ENCODE assay signal across 8 cellular contexts in the genomic region with DNA sequence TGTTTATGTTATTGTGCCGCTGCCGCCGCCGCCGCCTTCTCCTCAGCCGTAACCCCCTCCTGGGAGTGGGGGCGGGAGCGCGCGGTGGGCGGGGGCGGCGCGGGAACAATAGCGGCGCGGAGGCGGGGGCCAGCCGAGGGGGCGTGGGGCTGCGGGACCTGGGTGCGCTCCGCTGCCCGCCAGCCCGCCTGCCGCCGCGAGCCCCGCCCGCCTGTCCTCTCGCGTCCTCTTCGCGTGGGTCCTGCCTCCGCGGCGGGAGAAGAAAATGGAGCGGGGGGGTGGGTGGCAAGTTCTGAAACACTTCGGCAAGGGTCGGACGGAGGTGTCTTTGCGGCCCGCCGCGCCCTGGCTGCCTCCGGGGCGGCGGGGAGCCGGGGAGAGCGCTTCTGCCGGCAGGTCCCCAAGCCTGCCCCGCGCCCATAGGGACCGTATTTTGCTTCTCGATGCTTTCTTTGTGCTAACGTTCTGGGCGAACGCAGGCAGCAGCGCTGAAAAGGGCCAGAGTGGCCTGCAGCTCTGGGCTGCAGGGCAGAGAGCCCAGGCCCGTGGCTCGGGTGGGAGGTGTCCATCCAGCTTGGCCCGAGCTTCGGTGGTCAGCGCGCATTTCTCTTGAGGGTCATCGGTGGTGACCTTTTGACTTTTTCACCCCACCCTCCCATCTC. TPM values are rescaled to one million over a fixed set of nuclear protein-coding genes. Genes with fewer than 3 reads are reported as not detected.
A peak's percentile ranks its signal among the peaks of the same experiment; 100 is the strongest.
DNase-seq lines count a peak whose midpoint lies in the region; ATAC-seq and TF ChIP-seq lines count a peak whose summit lies in the region.

No MANE protein-coding gene starts in this region.

- no peaks in the 10 kb centered on the region for H3K9me3 ChIP-seq in A673 (ENCODE audit: low read depth, low read length, poor library complexity, severe bottlenecking)
- no peaks in the 10 kb centered on the region for H3K9me3 ChIP-seq in thymus (ENCODE audit: control insufficient read depth)

- H3K4me3 Mint-ChIP-seq in activated T-helper 2 cell treated with anti-CD3 and anti-CD28 coated beads, Interferon-gamma antibody, Interleukin-2, Interleukin-4, amounts not matched to agents 10 μg/mL and 5 μg/mL and 100 μg/mL, durations not matched to agents 14 hours and 24 hours and 36 hours (ENCODE audit: low read depth), result peak overlapping the region; percentile 92

- CTCF ChIA-PET in A673 (lab: Charles Lee), result no interaction called here

- H3K36me3 ChIP-seq in A673 (ENCODE audit: insufficient read depth, low read length, poor library complexity, severe bottlenecking) (no peaks in the 10 kb centered on the region), thymus (ENCODE audit: control insufficient read depth, insufficient read depth) (no peaks in the 10 kb centered on the region)

- no peak for TF ChIP-seq CTCF in A673 (conservative IDR thresholded peaks at IDR 0.05; ENCODE audit: low read depth, low read length)
- no peak for TF ChIP-seq CTCF in fibroblast of villous mesenchyme (IDR thresholded peaks at IDR 0.05; ENCODE audit: insufficient read depth, low read depth, low read length)

- no peaks in the 10 kb centered on the region for H3K27me3 ChIP-seq in A673 (replicated peaks; ENCODE audit: insufficient read depth, low read depth, low read length, poor library complexity)
- H3K27me3 ChIP-seq in thymus (ENCODE audit: control insufficient read depth, insufficient read depth), result no peaks in the 10 kb centered on the region

- H3K4me1 Mint-ChIP-seq in activated T-helper 2 cell treated with anti-CD3 and anti-CD28 coated beads, Interferon-gamma antibody, Interleukin-2, Interleukin-4, amounts not matched to agents 10 μg/mL and 5 μg/mL and 100 μg/mL, durations not matched to agents 14 hours and 24 hours and 36 hours (ENCODE audit: low read depth), result peaks cover 39% of the 10 kb centered on the region

- H3K27me3 Mint-ChIP-seq in activated T-helper 2 cell treated with anti-CD3 and anti-CD28 coated beads, Interferon-gamma antibody, Interleukin-2, Interleukin-4, amounts not matched to agents 10 μg/mL and 5 μg/mL and 100 μg/mL, durations not matched to agents 14 hours and 24 hours and 36 hours (ENCODE audit: low read depth), result peaks cover 1% of the 10 kb centered on the region

- intact Hi-C loops in A673 (cut with micrococcal nuclease; ENCODE audit: unreplicated experiment), result loop anchor here (10.0 kb wide), 1 partner anchor 78 kb away; no protein-coding TSS in a partner anchor
- intact Hi-C loops in activated T-helper 2 cell treated with anti-CD3 and anti-CD28 coated beads, Interferon-gamma antibody, Interleukin-2, Interleukin-4, amounts not matched to agents 10 μg/mL and 5 μg/mL and 100 μg/mL, durations not matched to agents 14 hours and 24 hours and 36 hours (cut with micrococcal nuclease), result loop anchor here (2.0 to 10.0 kb wide), 3 partner anchors 30 to 488 kb away; no protein-coding TSS in a partner anchor

- WGBS in thymus, result 1% methylated on average over 66 of the region's 66 CpGs

- no peaks in the 10 kb centered on the region for H3K9me3 Mint-ChIP-seq in activated T-helper 2 cell treated with anti-CD3 and anti-CD28 coated beads, Interferon-gamma antibody, Interleukin-2, Interleukin-4, amounts not matched to agents 10 μg/mL and 5 μg/mL and 100 μg/mL, durations not matched to agents 14 hours and 24 hours and 36 hours

- POLR2A ChIA-PET in A673 (lab: Charles Lee; ENCODE audit: low non-redundant PET), result no interaction called here

- H3K4me1 ChIP-seq in A673 (ENCODE audit: insufficient read depth, low read length, poor library complexity, severe bottlenecking) (peaks cover 13% of the 10 kb centered on the region), thymus (ENCODE audit: control insufficient read depth, insufficient read depth, low read length) (peaks cover 2% of the 10 kb centered on the region)

- H3K27ac ChIP-seq in A673 (ENCODE audit: low read depth, low read length, poor library complexity, severe bottlenecking), result peak overlapping the region; percentile 87
- peak overlapping the region; percentile 87 for H3K27ac ChIP-seq in thymus (ENCODE audit: low read depth)

- H3K4me3 ChIP-seq in A673 (ENCODE audit: low read depth, low read length, poor library complexity, severe bottlenecking) (peak overlapping the region; percentile 88), fibroblast of villous mesenchyme (ENCODE audit: low read depth, low read length) (peak overlapping the region; percentile 77), thymus (ENCODE audit: low read length) (peak overlapping the region; percentile 80)

- DNase-seq in A673 (ENCODE audit: low spot score) (peak; percentile 62), NCI-H82 treated with DMSO at 0.1 percent for 48 hours (lab: John Stamatoyannopoulos, UW; ENCODE audit: unreplicated experiment) (peak; percentile 16), fibroblast of villous mesenchyme (ENCODE audit: low read depth) (peak; percentile 59), occipital lobe (lab: John Stamatoyannopoulos, UW) (peak; percentile 70)
- DNase-seq in activated T-helper 2 cell treated with anti-CD3 and anti-CD28 coated beads, Interferon-gamma antibody, Interleukin-2, Interleukin-4, amounts not matched to agents 10 μg/mL and 5 μg/mL and 100 μg/mL, durations not matched to agents 14 hours and 24 hours and 36 hours (ENCODE audit: low spot score), result no peak

- BruUV-seq in A673 (replicated peaks; lab: Mats Ljungman, UMichigan), result no TSS peak

- H3K36me3 Mint-ChIP-seq in activated T-helper 2 cell treated with anti-CD3 and anti-CD28 coated beads, Interferon-gamma antibody, Interleukin-2, Interleukin-4, amounts not matched to agents 10 μg/mL and 5 μg/mL and 100 μg/mL, durations not matched to agents 14 hours and 24 hours and 36 hours (ENCODE audit: low read depth), result peaks cover 20% of the 10 kb centered on the region

- ATAC-seq in GM18502 (IDR thresholded peaks at IDR 0.05; ENCODE audit: poor library complexity, unreplicated experiment) (peak; percentile 48), HG02981 (IDR thresholded peaks at IDR 0.05; ENCODE audit: unreplicated experiment) (peak; percentile 33)

- H3K27ac Mint-ChIP-seq in activated T-helper 2 cell treated with anti-CD3 and anti-CD28 coated beads, Interferon-gamma antibody, Interleukin-2, Interleukin-4, amounts not matched to agents 10 μg/mL and 5 μg/mL and 100 μg/mL, durations not matched to agents 14 hours and 24 hours and 36 hours, result peak overlapping the region; percentile 85

RNA-seq across cellular contexts. Expression of gene MAPK8, which starts 0.5 kb away (rescaled TPM):
- total RNA-seq in A673 (2021), result 50.3 and 52.0 TPM in 2 replicates
- 82.8 and 94.1 TPM in 2 replicates for total RNA-seq in activated T-helper 2 cell treated with anti-CD3 and anti-CD28 coated beads, Interferon-gamma antibody, Interleukin-2, Interleukin-4, amounts not matched to agents 10 μg/mL and 5 μg/mL and 100 μg/mL, durations not matched to agents 14 hours and 24 hours and 36 hours
- total RNA-seq in fibroblast of villous mesenchyme, result 86.0 and 111 TPM in 2 replicates
- 331 TPM for total RNA-seq in occipital lobe
- polyA plus RNA-seq in thymus, result 22.6 TPM

RNA-seq across cellular contexts. Expression of gene FRMPD2, which starts 32.5 kb away (rescaled TPM):
- total RNA-seq in A673 (2021) (not detected in 2 replicates), fibroblast of villous mesenchyme (under 0.01 TPM in 2 replicates), occipital lobe (3.3 TPM)
- 0.09 TPM in 1 of 2 replicates, not detected in the other for total RNA-seq in activated T-helper 2 cell treated with anti-CD3 and anti-CD28 coated beads, Interferon-gamma antibody, Interleukin-2, Interleukin-4, amounts not matched to agents 10 μg/mL and 5 μg/mL and 100 μg/mL, durations not matched to agents 14 hours and 24 hours and 36 hours
- 0.27 TPM for polyA plus RNA-seq in thymus
